In the genomic region with DNA sequence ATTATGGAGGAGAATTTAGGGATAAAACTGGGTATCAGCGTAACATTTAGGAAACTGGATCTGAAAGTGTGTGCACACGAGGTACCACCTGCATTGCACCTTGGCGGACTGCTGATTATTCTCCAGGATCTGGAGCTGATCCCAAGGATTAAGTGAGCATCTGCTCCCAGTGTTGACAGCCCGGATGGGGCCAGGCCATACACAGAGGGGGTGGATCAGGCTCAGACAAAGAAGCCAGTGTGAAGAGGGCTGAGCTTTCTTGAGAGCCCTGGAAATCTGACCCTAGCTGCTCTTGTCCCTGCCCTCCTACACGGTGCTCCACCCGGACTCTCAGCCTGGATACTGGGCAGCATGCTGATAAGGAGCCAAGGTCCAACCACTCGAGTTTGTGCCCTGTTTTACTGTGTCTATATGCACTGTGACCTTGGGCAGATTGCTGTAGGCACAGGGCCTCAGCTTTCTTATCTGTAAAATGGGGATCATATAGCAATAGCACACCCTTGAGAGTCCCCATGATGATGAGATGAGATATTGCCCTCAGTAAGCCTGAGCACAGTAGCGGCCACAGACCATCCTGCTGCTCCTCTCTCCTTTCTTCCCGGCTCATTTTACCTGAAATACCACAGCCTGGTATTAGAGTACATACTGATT, we compare ENCODE assay signal across 21 cellular contexts.
"Had no signal": no experiment of that assay in that cellular context is flagged by ENCODE, and none has a peak within 500 bp of the region (broad histone marks: within the 10 kb centered on the region; RNA-seq: fewer than 3 reads in every experiment).

No MANE protein-coding gene starts in this region.

- H3K27ac ChIP-seq: adrenal gland, breast epithelium, spleen, tibial nerve had no signal

- H3K4me1 ChIP-seq: adrenal gland, breast epithelium, spleen, tibial nerve had no signal

- H3K9me3 ChIP-seq: adrenal gland, tibial nerve had no signal

- H3K4me3 ChIP-seq: adrenal gland, breast epithelium, lung, spleen, tibial nerve had no signal

- H3K36me3 ChIP-seq: adrenal gland, breast epithelium, spleen, tibial nerve had no signal

- H3K27ac Mint-ChIP-seq: activated CD4-positive, alpha-beta T cell treated with anti-CD3 and anti-CD28 coated beads, Interleukin-2, amount 10 ng/mL, durations not matched to agents 7 days and 5 days; activated naive CD4-positive, alpha-beta T cell treated with anti-CD3 and anti-CD28 coated beads, Interleukin-2, amount 50 U/mL, for 72 hours; effector memory CD8-positive, alpha-beta T cell; natural killer cell; T-helper 2 cell treated with Interferon-gamma antibody and Interleukin-4, amounts not matched to agents 5 μg/mL and 100 μg/mL, for 36 hours had no signal

- DNase-seq: activated CD4-positive, alpha-beta T cell treated with anti-CD3 and anti-CD28 coated beads, Interleukin-2, amount 10 ng/mL, durations not matched to agents 7 days and 5 days; activated CD4-positive, CD25-positive, alpha-beta regulatory T cell; activated CD8-positive, alpha-beta memory T cell treated with anti-CD3 and anti-CD28 coated beads, Interleukin-2, amount 50 U/mL, for 4 hours; activated effector memory CD4-positive, alpha-beta T cell treated with anti-CD3 and anti-CD28 coated beads, Interleukin-2, amount 50 U/mL, for 16 hours; activated T-cell treated with anti-CD3 and anti-CD28 coated beads, Interleukin-2, amount 50 U/mL, for 48 hours; adrenal gland; effector memory CD8-positive, alpha-beta T cell; foreskin fibroblast; hypothalamus; kidney; natural killer cell; nucleus accumbens; spleen; stimulated activated CD8-positive, alpha-beta memory T cell treated with anti-CD3 and anti-CD28 coated beads, Interleukin-4, amount 100 ng/mL, for 48 hours; stimulated activated naive CD4-positive, alpha-beta T cell treated with Interleukin-2 at 50 U/mL for 16 hours had no signal

- H3K36me3 Mint-ChIP-seq: activated naive CD4-positive, alpha-beta T cell treated with anti-CD3 and anti-CD28 coated beads, Interleukin-2, amount 50 U/mL, for 72 hours; natural killer cell had no signal

- H3K27me3 ChIP-seq: adrenal gland, breast epithelium, spleen, tibial nerve had no signal

- H3K4me1 Mint-ChIP-seq: activated CD4-positive, alpha-beta T cell treated with anti-CD3 and anti-CD28 coated beads, Interleukin-2, amount 10 ng/mL, durations not matched to agents 7 days and 5 days; natural killer cell had no signal

- H3K4me3 Mint-ChIP-seq: activated CD4-positive, alpha-beta T cell treated with anti-CD3 and anti-CD28 coated beads, Interleukin-2, amount 10 ng/mL, durations not matched to agents 7 days and 5 days; effector memory CD8-positive, alpha-beta T cell; natural killer cell; T-helper 2 cell treated with Interferon-gamma antibody and Interleukin-4, amounts not matched to agents 5 μg/mL and 100 μg/mL, for 36 hours had no signal

- ATAC-seq: activated naive CD4-positive, alpha-beta T cell treated with anti-CD3 and anti-CD28 coated beads, Interleukin-2, amount 50 U/mL, for 72 hours; effector memory CD8-positive, alpha-beta T cell; left lobe of liver; natural killer cell had no signal
